Comparison of ENCODE assay signal across 11 cellular contexts in the genomic region with DNA sequence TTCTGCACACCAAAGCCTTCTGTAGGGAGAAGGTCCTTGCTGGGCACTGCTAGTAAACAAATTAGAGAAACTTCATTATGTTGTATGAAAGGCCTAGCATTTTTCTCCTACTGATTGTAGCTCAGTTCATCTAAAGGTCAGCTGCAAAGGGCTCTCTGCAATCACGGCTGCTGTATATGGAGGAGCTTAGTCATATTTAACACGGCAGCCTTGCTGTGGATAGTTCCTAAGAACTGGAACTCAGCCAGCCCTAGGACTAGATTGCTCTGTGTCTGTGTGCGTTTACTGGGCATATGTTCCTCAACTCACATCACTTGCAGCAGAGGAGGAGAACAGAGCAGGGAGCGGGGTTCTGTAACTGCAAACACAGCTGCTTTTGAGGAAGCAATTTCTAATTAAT.
DNase-seq lines count a peak whose midpoint lies in the region; ATAC-seq and TF ChIP-seq lines count a peak whose summit lies in the region.
"Had no signal": no experiment of that assay in that cellular context is flagged by ENCODE, and none has a peak within 500 bp of the region (broad histone marks: within the 10 kb centered on the region; RNA-seq: fewer than 3 reads in every experiment).

No MANE protein-coding gene starts in this region.

- peak; percentile 51 to 81 for DNase-seq in NCI-H524 (lab: John Stamatoyannopoulos, UW)
- DNase-seq in NCI-H524 treated with DMSO at 0.1 percent for 48 hours (lab: John Stamatoyannopoulos, UW): no peak
- DNase-seq in NCI-H69 (lab: John Stamatoyannopoulos, UW): peak; percentile 12
- DNase-seq in epithelial cell of prostate (ENCODE audit: low read depth, low spot score): peak; percentile 29
- peak; percentile 87 for DNase-seq in retinal pigment epithelial cell (ENCODE audit: low read depth)
- DNase-seq in pons (ENCODE audit: low spot score): no peak
- no peak for DNase-seq in NCI-H2107 treated with DMSO at 0.1 percent for 48 hours (lab: John Stamatoyannopoulos, UW; ENCODE audit: unreplicated experiment)
- DNase-seq: trophoblast cell had no signal

- no peak for ATAC-seq in GM18505 (IDR thresholded peaks at IDR 0.05; ENCODE audit: unreplicated experiment)

- no peak overlapping the region for H3K4me3 ChIP-seq in retinal pigment epithelial cell (ENCODE audit: low read length)
- H3K4me3 ChIP-seq: coronary artery had no signal

- no peak overlapping the region for H3K27ac ChIP-seq in epithelial cell of prostate
- H3K27ac ChIP-seq: coronary artery, VCaP had no signal

- no peak for TF ChIP-seq CTCF in retinal pigment epithelial cell (conservative IDR thresholded peaks at IDR 0.05; ENCODE audit: low read depth, low read length)

- no peak for TF ChIP-seq POLR2A in GM18505 (IDR thresholded peaks at IDR 0.05; ENCODE audit: borderline replicate concordance, extremely low read depth, insufficient read depth, insufficient read length)

Comparison
In these comparisons a context has a peak if more than half of its experiments do, and no peak if none do; other contexts are left out.
1. DNase-seq: peak in NCI-H524 (2 of 2), NCI-H69 (single experiment), epithelial cell of prostate (single experiment) and retinal pigment epithelial cell (single experiment); none in NCI-H524 treated with DMSO at 0.1 percent for 48 hours (single experiment), pons (single experiment) and NCI-H2107 treated with DMSO at 0.1 percent for 48 hours (single experiment).